In the genomic region with DNA sequence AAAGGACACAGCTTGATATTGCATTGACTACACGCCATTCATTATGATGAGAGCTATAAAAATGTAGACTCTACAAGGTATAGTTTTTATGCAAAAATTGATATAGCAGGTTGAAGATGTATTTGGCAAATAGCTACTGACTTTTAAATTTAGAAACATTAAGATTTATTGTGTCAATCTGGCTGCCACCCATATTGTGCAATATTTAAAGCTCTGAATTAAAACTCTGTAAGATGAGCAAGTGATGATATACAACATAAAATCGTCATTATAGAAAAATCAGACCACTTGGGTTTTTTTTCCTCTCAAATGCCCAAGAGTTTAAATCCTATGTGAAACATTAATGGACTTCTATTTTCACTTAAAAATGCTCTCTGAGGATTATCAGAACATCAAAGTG, we compare ENCODE assay signal across 19 cellular contexts. TPM values are rescaled to one million over a fixed set of nuclear protein-coding genes. Genes with fewer than 3 reads are reported as not detected.
"Had no signal": no experiment of that assay in that cellular context is flagged by ENCODE, and none has a peak within 500 bp of the region (broad histone marks: within the 10 kb centered on the region; RNA-seq: fewer than 3 reads in every experiment).

No MANE protein-coding gene starts in this region.

- ATAC-seq: lower lobe of right lung; stimulated activated naive CD8-positive, alpha-beta T cell treated with anti-CD3 and anti-CD28 coated beads, Interleukin-15, Interleukin-2, amounts not matched to agents 100 U/mL and 50 U/mL, for 24 hours; T-cell had no signal

- H3K36me3 ChIP-seq: esophagus muscularis mucosa, lower lobe of right lung, tibial nerve had no signal

- H3K9me3 ChIP-seq: esophagus muscularis mucosa, lower lobe of right lung, tibial nerve had no signal

- H3K27ac ChIP-seq: esophagus muscularis mucosa, lower lobe of right lung, tibial nerve had no signal

- H3K4me1 ChIP-seq: esophagus muscularis mucosa, lower lobe of right lung, tibial nerve had no signal

- H3K4me3 ChIP-seq: esophagus muscularis mucosa, lower lobe of right lung, tibial nerve had no signal

- H3K27me3 ChIP-seq: esophagus muscularis mucosa, tibial nerve had no signal

- DNase-seq: activated B cell treated with CpG ODN at 0.5 μM for 24 hours; activated CD4-positive, alpha-beta memory T cell treated with anti-CD3 and anti-CD28 coated beads for 36 hours; activated CD4-positive, alpha-beta T cell treated with anti-CD3 and anti-CD28 coated beads for 4 hours; activated naive CD4-positive, alpha-beta T cell treated with anti-CD3 and anti-CD28 coated beads for 36 hours; activated T-cell treated with anti-CD3 and anti-CD28 coated beads, Interleukin-2, amount 50 U/mL, for 1 hour; aorta; cerebellar nuclear complex; cortex of kidney; hippocampal formation; islet precursor cell; lower lobe of right lung; nephron progenitor cell; nucleus accumbens; posterior cingulate gyrus; stimulated activated naive CD8-positive, alpha-beta T cell treated with anti-CD3 and anti-CD28 coated beads, Interleukin-15, Interleukin-2, amounts not matched to agents 100 U/mL and 50 U/mL, for 24 hours; substantia nigra; T-cell had no signal

RNA-seq across cellular contexts. Expression of a gene that starts 36.8 kb away (rescaled TPM):
- total RNA-seq: esophagus muscularis mucosa had no signal
- polyA plus RNA-seq: aorta had no signal
